In the genomic region with DNA sequence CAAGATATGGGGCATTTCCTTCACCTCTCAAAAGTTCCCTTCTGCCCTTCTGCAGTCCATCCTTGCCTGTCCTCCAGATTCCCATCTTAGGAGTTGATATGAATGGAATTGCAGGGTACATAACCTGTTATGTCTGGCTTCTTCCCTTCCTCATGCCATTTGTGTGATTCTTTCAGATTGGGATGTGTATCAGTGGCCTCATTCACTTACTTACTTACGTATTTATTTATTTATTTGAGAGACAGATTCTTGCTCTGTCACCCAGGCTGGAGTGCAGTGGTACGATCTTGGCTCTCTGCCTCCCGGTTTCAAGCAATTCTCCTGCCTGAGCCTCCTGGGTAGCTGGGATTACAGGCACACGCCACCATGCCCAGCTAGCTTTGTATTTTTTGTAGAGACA, we compare ENCODE assay signal across 23 cellular contexts.
"Had no signal": no experiment of that assay in that cellular context is flagged by ENCODE, and none has a peak within 500 bp of the region (broad histone marks: within the 10 kb centered on the region; RNA-seq: fewer than 3 reads in every experiment).

No MANE protein-coding gene starts in this region.

- H3K4me3 Mint-ChIP-seq: effector memory CD8-positive, alpha-beta T cell; memory B cell; natural killer cell; stimulated activated effector memory CD8-positive, alpha-beta T cell treated with anti-CD3 and anti-CD28 coated beads, Interleukin-12 subunit alpha, Interleukin-12 subunit beta, amount 100 ng/mL, for 72 hours; type B pancreatic cell had no signal

- DNase-seq: cortex of kidney; effector memory CD8-positive, alpha-beta T cell; head of caudate nucleus; natural killer cell; occipital lobe; ovary; psoas muscle; right cardiac atrium; sigmoid colon; stimulated activated CD4-positive, alpha-beta T cell treated with anti-CD3 and anti-CD28 coated beads, Interleukin-2, amount 100 ng/mL, for 24 hours; stimulated activated CD4-positive, alpha-beta T cell treated with anti-CD3 and anti-CD28 coated beads, Interleukin-4, amount 100 ng/mL, for 24 hours; stimulated activated naive CD4-positive, alpha-beta T cell treated with Interleukin-2 at 50 U/mL for 16 hours; stomach; thyroid gland had no signal

- H3K27me3 Mint-ChIP-seq: effector memory CD8-positive, alpha-beta T cell; memory B cell; type B pancreatic cell had no signal

- H3K36me3 Mint-ChIP-seq: memory B cell; natural killer cell; stimulated activated effector memory CD8-positive, alpha-beta T cell treated with anti-CD3 and anti-CD28 coated beads, Interleukin-12 subunit alpha, Interleukin-12 subunit beta, amount 100 ng/mL, for 72 hours; type B pancreatic cell had no signal

- ATAC-seq: effector memory CD8-positive, alpha-beta T cell; left lobe of liver; natural killer cell; psoas muscle; right cardiac atrium; stimulated activated effector memory CD8-positive, alpha-beta T cell treated with anti-CD3 and anti-CD28 coated beads, Interleukin-12 subunit alpha, Interleukin-12 subunit beta, amount 100 ng/mL, for 72 hours had no signal

- FAIRE-seq: endometrium, frontal cortex, keratinocyte, urothelium cell line had no signal

- H3K9me3 ChIP-seq: ovary, psoas muscle, sigmoid colon, stomach, thyroid gland had no signal

- H3K36me3 ChIP-seq: ovary, sigmoid colon, stomach, thyroid gland had no signal

- H3K4me3 ChIP-seq: lung, ovary, psoas muscle, sigmoid colon, stomach, thyroid gland had no signal

- H3K4me1 ChIP-seq: psoas muscle, thyroid gland had no signal

- H3K9me3 Mint-ChIP-seq: effector memory CD8-positive, alpha-beta T cell; memory B cell; natural killer cell; stimulated activated effector memory CD8-positive, alpha-beta T cell treated with anti-CD3 and anti-CD28 coated beads, Interleukin-12 subunit alpha, Interleukin-12 subunit beta, amount 100 ng/mL, for 72 hours; type B pancreatic cell had no signal

- H3K27ac ChIP-seq: ovary, psoas muscle, sigmoid colon, stomach, thyroid gland had no signal

- H3K27ac Mint-ChIP-seq: effector memory CD8-positive, alpha-beta T cell; memory B cell; natural killer cell; stimulated activated effector memory CD8-positive, alpha-beta T cell treated with anti-CD3 and anti-CD28 coated beads, Interleukin-12 subunit alpha, Interleukin-12 subunit beta, amount 100 ng/mL, for 72 hours; type B pancreatic cell had no signal

- H3K27me3 ChIP-seq: ovary, sigmoid colon, stomach, thyroid gland had no signal
